ENCODE assay signal across 8 cellular contexts in the genomic region with DNA sequence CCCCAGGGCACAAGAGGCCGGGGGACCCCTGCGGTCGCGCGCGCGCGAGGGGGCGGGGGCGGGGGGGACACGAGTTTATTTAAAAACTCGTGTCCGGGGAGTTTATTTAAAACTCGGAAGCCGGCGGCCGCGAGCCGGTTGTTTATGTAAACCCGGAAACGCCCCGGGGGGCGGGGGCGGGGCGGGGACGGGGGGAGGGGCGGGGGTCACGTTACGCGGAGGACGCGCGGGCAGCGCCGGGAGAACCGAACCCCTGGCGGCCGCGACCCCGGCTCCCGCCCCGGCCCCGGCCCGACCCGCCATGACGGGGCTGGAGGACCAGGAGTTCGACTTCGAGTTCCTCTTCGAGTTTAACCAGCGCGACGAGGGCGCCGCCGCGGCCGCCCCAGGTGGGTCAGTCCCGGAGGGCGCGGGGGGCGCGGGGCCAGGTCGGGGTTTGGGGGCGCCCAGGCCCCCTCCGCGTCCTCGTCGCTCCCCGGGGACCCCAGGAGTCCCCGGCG. TPM values are rescaled to one million over a fixed set of nuclear protein-coding genes. Genes with fewer than 3 reads are reported as not detected.
DNase-seq lines count a peak whose midpoint lies in the region; ATAC-seq and TF ChIP-seq lines count a peak whose summit lies in the region.

No MANE protein-coding gene starts in this region.

- H3K36me3 Mint-ChIP-seq in MCF 10A (ENCODE audit: insufficient read depth, unreplicated experiment), result no peaks in the 10 kb centered on the region

- no peaks in the 10 kb centered on the region for H3K27me3 ChIP-seq in breast epithelium

- peaks cover 0 to 4% of the 10 kb centered on the region in 2 donors for H3K4me1 ChIP-seq in breast epithelium

- H3K9me3 ChIP-seq in SK-N-MC (ENCODE audit: low read depth, low read length), result no peaks in the 10 kb centered on the region
- H3K9me3 ChIP-seq in breast epithelium, result no peaks in the 10 kb centered on the region

- no peak for TF ChIP-seq CTCF in MCF 10A (IDR thresholded peaks at IDR 0.05; ENCODE audit: unreplicated experiment)
- TF ChIP-seq CTCF in breast epithelium (IDR thresholded peaks at IDR 0.05), result no peak

- no peaks in the 10 kb centered on the region for H3K27me3 Mint-ChIP-seq in MCF 10A (ENCODE audit: insufficient read depth, unreplicated experiment)

- H3K27ac Mint-ChIP-seq in MCF 10A (ENCODE audit: low read depth, unreplicated experiment), result no peak overlapping the region

- H3K9me3 Mint-ChIP-seq in MCF 10A (ENCODE audit: unreplicated experiment), result no peaks in the 10 kb centered on the region

- in situ Hi-C loops in T47D (cut with HindIII; ENCODE audit: low pct_unique_long_range_greater_than_20kb, low sequenced_read_pairs), result no loop called here

- H3K27ac ChIP-seq in SK-N-MC (no peak overlapping the region), breast epithelium (peak overlapping the region; percentile 81 to 84)

- BruUV-seq in MCF 10A (replicated peaks; lab: Mats Ljungman, UMichigan), result no TSS peak

- no peak overlapping the region for H3K4me3 Mint-ChIP-seq in MCF 10A (ENCODE audit: unreplicated experiment)

- DNase-seq in T47D (ENCODE audit: low read depth in 1 of 2, low spot score in 1 of 2) (peak; percentile 48 to 86), MCF 10A (ENCODE audit: unreplicated experiment) (no peak), SK-N-MC (ENCODE audit: low read depth, low spot score) (no peak), breast epithelium (ENCODE audit: low spot score in 2 of 2) (peak in 1 of 2 donors; percentile 78), left kidney (ENCODE audit: low read depth, low spot score) (peak; percentile 53), SHP77 treated with DMSO at 0.1 percent for 48 hours (lab: John Stamatoyannopoulos, UW) (no peak)
- peak; percentile 45 to 58 for DNase-seq in stimulated activated CD8-positive, alpha-beta memory T cell treated with anti-CD3 and anti-CD28 coated beads, Interleukin-2, amount 100 ng/mL, for 1 hour (ENCODE audit: low read depth in 2 of 2)

- H3K36me3 ChIP-seq in SK-N-MC (ENCODE audit: insufficient read depth, low read length) (no peaks in the 10 kb centered on the region), breast epithelium (no peaks in the 10 kb centered on the region)

- H3K4me1 Mint-ChIP-seq in MCF 10A (ENCODE audit: insufficient read depth, unreplicated experiment), result no peaks in the 10 kb centered on the region

- no peak for ATAC-seq in GM21737 (IDR thresholded peaks at IDR 0.05; ENCODE audit: unreplicated experiment)

- intact Hi-C loops in MCF 10A (cut with micrococcal nuclease), result no loop called here
- intact Hi-C loops in breast epithelium (cut with DNase I; ENCODE audit: low total_unique reads), result loop anchor here (10.0 kb wide), 2 partner anchors 75 to 125 kb away; no protein-coding TSS in a partner anchor

- H3K4me3 ChIP-seq in SK-N-MC (peak overlapping the region; percentile 75), breast epithelium (peak overlapping the region; percentile 82 to 86 (median 84))

- CTCF ChIA-PET in MCF 10A (lab: Yijun Ruan, JAX), result no interaction called here

- POLR2A ChIA-PET in MCF 10A (lab: Yijun Ruan, JAX), result no interaction called here

- TF ChIP-seq POLR2A in breast epithelium (IDR thresholded peaks at IDR 0.05), result no peak

- H3K9ac ChIP-seq in SK-N-MC (ENCODE audit: insufficient read length), result peak overlapping the region; percentile 53

RNA-seq across cellular contexts. Expression of a gene that starts 4.4 kb away (rescaled TPM):
- total RNA-seq in MCF 10A (2022) (2.0 and 3.7 TPM in 2 replicates), breast epithelium (10 to 100 TPM; 10.9 to 18.0 (median 12.9) TPM)

Comparison
In these comparisons a context has a peak if more than half of its experiments do, and no peak if none do; other contexts are left out.
1. DNase-seq: peak in T47D (2 of 2), left kidney (single experiment) and stimulated activated CD8-positive, alpha-beta memory T cell treated with anti-CD3 and anti-CD28 coated beads, Interleukin-2, amount 100 ng/mL, for 1 hour (2 of 2); none in MCF 10A (single experiment), SK-N-MC (single experiment) and SHP77 treated with DMSO at 0.1 percent for 48 hours (single experiment).